30 cellular contexts compared by ENCODE assay signal in the genomic region with DNA sequence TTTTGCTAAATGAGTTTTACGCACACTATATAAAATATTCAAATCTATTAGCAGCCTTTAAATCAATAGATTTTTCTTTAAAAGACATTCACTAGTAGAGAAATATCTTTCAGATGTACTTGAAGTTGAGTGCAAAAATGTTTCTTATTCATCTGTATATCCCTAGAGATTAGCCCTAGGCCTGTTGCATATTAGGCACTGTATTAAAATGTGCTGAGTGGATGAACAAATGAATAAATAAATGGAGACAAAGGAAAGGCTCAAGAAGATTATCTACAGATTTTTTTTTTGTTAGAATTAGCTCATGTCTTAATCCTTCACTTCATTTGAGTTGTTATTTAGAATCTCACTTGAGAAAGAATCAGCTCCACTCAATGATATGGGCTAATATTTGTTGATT. TPM values are rescaled to one million over a fixed set of nuclear protein-coding genes. Genes with fewer than 3 reads are reported as not detected.
"Had no signal": no experiment of that assay in that cellular context is flagged by ENCODE, and none has a peak within 500 bp of the region (broad histone marks: within the 10 kb centered on the region; RNA-seq: fewer than 3 reads in every experiment).

No MANE protein-coding gene starts in this region.

- H3K4me2 ChIP-seq: hepatocyte, smooth muscle cell had no signal

- H3K27me3 ChIP-seq: hepatocyte, ovary, right atrium auricular region, right lobe of liver, stomach, suprapubic skin, tibial artery, upper lobe of right lung had no signal

- H3K4me1 ChIP-seq: left ventricle myocardium inferior, right atrium auricular region, right lobe of liver, stomach, tibial artery, upper lobe of right lung had no signal

- ATAC-seq: natural killer cell treated with Interleukin-12 subunit alpha and Interleukin-12 subunit beta and Interleukin-15 and Interleukin-18, amount 100 ng/mL, for 72 hours; right lobe of liver; stimulated activated memory B cell treated with anti-CD40 and anti-IgM and Interleukin-4, amounts not matched to agents 10 μg/mL and 1 μg/mL and 100 μg/mL, for 72 hours; stimulated activated naive CD8-positive, alpha-beta T cell treated with anti-CD3 and anti-CD28 coated beads, Interleukin-15, Interleukin-2, amounts not matched to agents 100 U/mL and 50 U/mL, for 24 hours; upper lobe of right lung had no signal

- DNase-seq: islet precursor cell; left ventricle myocardium inferior; mesendoderm; naive B cell; ovary; right lobe of liver; stimulated activated CD4-positive, alpha-beta T cell treated with anti-CD3 and anti-CD28 coated beads, Interleukin-1b, Interleukin-23, amount 100 ng/mL, for 48 hours; stimulated activated CD4-positive, alpha-beta T cell treated with anti-CD3 and anti-CD28 coated beads, Interleukin-2, amount 100 ng/mL, for 48 hours; stimulated activated CD4-positive, alpha-beta T cell treated with anti-CD3 and anti-CD28 coated beads, Interleukin-4, amount 100 ng/mL, for 4 hours; stimulated activated CD8-positive, alpha-beta memory T cell treated with anti-CD3 and anti-CD28 coated beads, Interleukin-4, amount 100 ng/mL, for 48 hours; stimulated activated naive CD8-positive, alpha-beta T cell treated with anti-CD3 and anti-CD28 coated beads, Interleukin-15, Interleukin-2, amounts not matched to agents 100 U/mL and 50 U/mL, for 24 hours; stomach; tibial artery; trophoblast cell; upper lobe of right lung had no signal

- H3K79me2 ChIP-seq: hepatocyte had no signal

- H3K9me3 ChIP-seq: left ventricle myocardium inferior, ovary, right atrium auricular region, right lobe of liver, stomach, suprapubic skin, thoracic aorta, tibial artery, upper lobe of right lung had no signal

- H3K4me3 ChIP-seq: hepatocyte, left ventricle myocardium inferior, lung, ovary, right atrium auricular region, right lobe of liver, smooth muscle cell, stomach, suprapubic skin, thoracic aorta, tibial artery, upper lobe of right lung had no signal

- H3K36me3 ChIP-seq: left ventricle myocardium inferior, ovary, right atrium auricular region, right lobe of liver, stomach, suprapubic skin, thoracic aorta, tibial artery, upper lobe of right lung had no signal

- H3K27ac ChIP-seq: hepatocyte, left ventricle myocardium inferior, ovary, right atrium auricular region, right lobe of liver, stomach, suprapubic skin, thoracic aorta, tibial artery, upper lobe of right lung had no signal

- H2AFZ ChIP-seq: hepatocyte had no signal

RNA-seq across cellular contexts. Expression of a gene that starts 12.0 kb away (rescaled TPM):
- total RNA-seq: left ventricle myocardium inferior; mesothelial cell of epicardium; mononuclear cell; natural killer cell treated with Interleukin-12 subunit alpha and Interleukin-12 subunit beta and Interleukin-15 and Interleukin-18, amount 100 ng/mL, for 72 hours; omental fat pad; ovary; progenitor cell of endocrine pancreas; pulmonary artery endothelial cell; renal cortical epithelial cell; right atrium auricular region; right lobe of liver; skeletal muscle tissue; stomach; thoracic aorta; upper lobe of right lung had no signal
